21 cellular contexts compared by ENCODE assay signal in genomic region chr12:31009976-31010375, GRCh38.
"Had no signal": no experiment of that assay in that cellular context is flagged by ENCODE, and none has a peak within 500 bp of the region (broad histone marks: within the 10 kb centered on the region; RNA-seq: fewer than 3 reads in every experiment).

No MANE protein-coding gene starts in this region.

- H3K36me3 ChIP-seq: left lung, neutrophil, pancreas, suprapubic skin, transverse colon, upper lobe of right lung, vagina had no signal

- H3K36me3 Mint-ChIP-seq: natural killer cell; stimulated activated naive B cell treated with anti-CD40 and anti-IgM and Interleukin-4, amounts not matched to agents 10 μg/mL and 1 μg/mL and 100 μg/mL, for 72 hours had no signal

- H3K27me3 ChIP-seq: left lung, neutrophil, pancreas, suprapubic skin, transverse colon, upper lobe of right lung, vagina had no signal

- ATAC-seq: effector memory CD8-positive, alpha-beta T cell; left cardiac atrium; left lung; natural killer cell; pancreas; sciatic nerve; stimulated activated naive B cell treated with anti-CD40 and anti-IgM and Interleukin-4, amounts not matched to agents 10 μg/mL and 1 μg/mL and 100 μg/mL, for 72 hours; upper lobe of right lung had no signal

- H3K27ac Mint-ChIP-seq: effector memory CD8-positive, alpha-beta T cell; natural killer cell; progenitor cell of endocrine pancreas; stimulated activated naive B cell treated with anti-CD40 and anti-IgM and Interleukin-4, amounts not matched to agents 10 μg/mL and 1 μg/mL and 100 μg/mL, for 72 hours; stimulated activated naive CD8-positive, alpha-beta T cell treated with anti-CD3 and anti-CD28 coated beads, Interleukin-15, Interleukin-2, amounts not matched to agents 100 ng/mL and 50 ng/mL, for 24 hours had no signal

- H3K4me3 ChIP-seq: left lung, pancreas, suprapubic skin, transverse colon, upper lobe of right lung, vagina had no signal

- H3K4me3 Mint-ChIP-seq: effector memory CD8-positive, alpha-beta T cell; natural killer cell; neural crest cell; stimulated activated naive B cell treated with anti-CD40 and anti-IgM and Interleukin-4, amounts not matched to agents 10 μg/mL and 1 μg/mL and 100 μg/mL, for 72 hours; stimulated activated naive CD8-positive, alpha-beta T cell treated with anti-CD3 and anti-CD28 coated beads, Interleukin-15, Interleukin-2, amounts not matched to agents 100 ng/mL and 50 ng/mL, for 24 hours had no signal

- H3K27me3 Mint-ChIP-seq: stimulated activated naive CD8-positive, alpha-beta T cell treated with anti-CD3 and anti-CD28 coated beads, Interleukin-15, Interleukin-2, amounts not matched to agents 100 ng/mL and 50 ng/mL, for 24 hours had no signal

- H3K4me1 ChIP-seq: left lung, pancreas, suprapubic skin, upper lobe of right lung had no signal

- H3K4me1 Mint-ChIP-seq: neural crest cell; stimulated activated naive B cell treated with anti-CD40 and anti-IgM and Interleukin-4, amounts not matched to agents 10 μg/mL and 1 μg/mL and 100 μg/mL, for 72 hours had no signal

- H3K9me3 Mint-ChIP-seq: effector memory CD8-positive, alpha-beta T cell; natural killer cell; neural crest cell; stimulated activated naive B cell treated with anti-CD40 and anti-IgM and Interleukin-4, amounts not matched to agents 10 μg/mL and 1 μg/mL and 100 μg/mL, for 72 hours; stimulated activated naive CD8-positive, alpha-beta T cell treated with anti-CD3 and anti-CD28 coated beads, Interleukin-15, Interleukin-2, amounts not matched to agents 100 ng/mL and 50 ng/mL, for 24 hours had no signal

- H3K9me3 ChIP-seq: left lung, neutrophil, pancreas, suprapubic skin, transverse colon, upper lobe of right lung, vagina had no signal

- H3K27ac ChIP-seq: left lung, neutrophil, pancreas, suprapubic skin, transverse colon, upper lobe of right lung, vagina had no signal

- DNase-seq: cerebellar nuclear complex; cortex of kidney; effector memory CD8-positive, alpha-beta T cell; kidney; left cardiac atrium; mammary epithelial cell; mesendoderm; natural killer cell; pancreas; stimulated activated CD4-positive, alpha-beta T cell treated with anti-CD3 and anti-CD28 coated beads, Interleukin-2, amount 100 ng/mL, for 48 hours; stimulated activated naive B cell treated with anti-CD40 and anti-IgM and Interleukin-4, amounts not matched to agents 10 μg/mL and 1 μg/mL and 100 μg/mL, for 72 hours; transverse colon had no signal
